In the genomic region with DNA sequence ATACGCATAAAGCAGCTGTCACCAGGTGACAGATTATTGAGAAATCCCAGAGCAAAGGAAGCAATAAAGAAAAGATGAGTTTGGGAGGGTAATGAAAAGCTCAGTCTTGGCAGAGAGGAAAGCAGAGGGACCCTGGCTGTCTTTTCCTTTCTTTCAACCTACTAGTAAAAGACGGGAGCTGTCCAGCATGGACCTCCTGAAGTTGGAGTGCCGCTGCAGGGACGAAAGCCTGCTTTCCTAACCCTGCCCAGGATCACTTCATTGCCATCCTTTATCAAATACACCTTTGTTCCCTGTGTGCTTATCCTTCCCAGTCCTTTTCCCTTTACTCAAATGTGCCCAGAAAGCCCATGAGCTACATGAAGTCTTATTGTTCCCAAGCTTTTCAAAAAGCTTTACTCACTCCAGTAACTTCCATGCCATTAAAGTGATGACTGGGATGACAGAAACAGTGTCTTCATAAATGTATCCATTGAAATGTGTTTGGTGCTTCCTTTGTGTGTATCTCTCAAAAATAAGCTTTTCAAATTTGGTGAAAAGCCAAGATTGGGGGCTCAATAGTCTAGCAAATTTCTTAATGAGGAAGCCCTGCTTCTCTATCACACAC, we compare ENCODE assay signal across 10 cellular contexts. TPM values are rescaled to one million over a fixed set of nuclear protein-coding genes. Genes with fewer than 3 reads are reported as not detected.
DNase-seq lines count a peak whose midpoint lies in the region; ATAC-seq and TF ChIP-seq lines count a peak whose summit lies in the region.
"Had no signal": no experiment of that assay in that cellular context is flagged by ENCODE, and none has a peak within 500 bp of the region (broad histone marks: within the 10 kb centered on the region; RNA-seq: fewer than 3 reads in every experiment).

No MANE protein-coding gene starts in this region.

- in situ Hi-C loops in GM13977 (cut with MboI; ENCODE audit: low pct_unique_long_range_greater_than_20kb, low sequenced_read_pairs, unreplicated experiment), result no loop called here
- in situ Hi-C loops in astrocyte of the cerebellum (cut with HindIII; ENCODE audit: low sequenced_read_pairs), result no loop called here

- DNase-seq in GM13977 (ENCODE audit: low spot score) (peak; percentile 49), M059J (ENCODE audit: low read depth) (peak; percentile 42), astrocyte of the cerebellum (ENCODE audit: low read depth) (peak; percentile 26), mucosa of gallbladder (ENCODE audit: low spot score) (peak; percentile 56), uterus (no peak), pons (ENCODE audit: low spot score) (no peak)
- DNase-seq in effector CD4-positive, alpha-beta T cell, result no peak
- DNase-seq: NCI-H1694 had no signal

- TF ChIP-seq POLR2A in uterus (IDR thresholded peaks at IDR 0.05), result no peak

- H3K4me1 ChIP-seq in uterus, result peaks cover 0 to 5% of the 10 kb centered on the region in 2 donors

- H3K27me3 ChIP-seq in uterus, result no peaks in the 10 kb centered on the region

- TF ChIP-seq CTCF in GM13977 (IDR thresholded peaks at IDR 0.05; ENCODE audit: extremely low read depth, insufficient read depth, missing control alignments), result no peak
- no peak for TF ChIP-seq CTCF in astrocyte of the cerebellum (IDR thresholded peaks at IDR 0.05; ENCODE audit: low read depth, low read length, missing control alignments)
- no peak for TF ChIP-seq CTCF in uterus (IDR thresholded peaks at IDR 0.05)

- H3K27ac ChIP-seq in uterus, result no peak overlapping the region

- intact Hi-C loops in uterus (cut with DNase I; ENCODE audit: low total_unique reads), result no loop called here

- no peak overlapping the region for H3K4me3 ChIP-seq in astrocyte of the cerebellum (ENCODE audit: low read depth, low read length)
- no peak overlapping the region for H3K4me3 ChIP-seq in uterus

- H3K36me3 ChIP-seq in uterus, result no peaks in the 10 kb centered on the region

- ATAC-seq in HG02759 (IDR thresholded peaks at IDR 0.05; ENCODE audit: unreplicated experiment), result no peak
- ATAC-seq: activated CD4-positive, CD25-positive, alpha-beta regulatory T cell treated with anti-CD3 and anti-CD28 coated beads, Interleukin-2, amount 50 U/mL, for 24 hours had no signal

- no peaks in the 10 kb centered on the region for H3K9me3 ChIP-seq in uterus

RNA-seq across cellular contexts. Expression of a gene that starts 3.7 kb away (rescaled TPM):
- total RNA-seq in M059J (2014; rRNA removed; shearing (Covaris generic)), result 24.6 and 29.9 TPM in 2 replicates
- total RNA-seq in mucosa of gallbladder (60.3 TPM), uterus (10 to 100 TPM in 3 of 4 donors, 1 to 10 TPM in 1; 4.5 to 33.8 (median 18.8) TPM)

RNA-seq across cellular contexts. Expression of a gene that starts 33.9 kb away (rescaled TPM):
- not detected in 2 replicates for total RNA-seq in M059J (2014; rRNA removed; shearing (Covaris generic))
- 0.12 TPM for total RNA-seq in mucosa of gallbladder
- under 1 TPM in 1 of 4 donors, not detected in 3; 0.21 TPM for total RNA-seq in uterus

RNA-seq across cellular contexts. Expression of a gene that starts 57.6 kb away (rescaled TPM):
- total RNA-seq in M059J (2014; rRNA removed; shearing (Covaris generic)), result 6.6 and 18.5 TPM in 2 replicates
- total RNA-seq in mucosa of gallbladder, result 37.1 TPM
- 100 to 1,000 TPM in 1 of 4 donors, 10 to 100 TPM in 3; 14.1 to 107 (median 38.5) TPM for total RNA-seq in uterus

Comparison
In these comparisons a context has a peak if more than half of its experiments do, and no peak if none do; other contexts are left out.
1. DNase-seq: peak in GM13977 (single experiment), M059J (single experiment), astrocyte of the cerebellum (single experiment) and mucosa of gallbladder (single experiment); none in uterus (0 of 2), effector CD4-positive, alpha-beta T cell (single experiment) and pons (single experiment).